11 cellular contexts compared by ENCODE assay signal in the genomic region with DNA sequence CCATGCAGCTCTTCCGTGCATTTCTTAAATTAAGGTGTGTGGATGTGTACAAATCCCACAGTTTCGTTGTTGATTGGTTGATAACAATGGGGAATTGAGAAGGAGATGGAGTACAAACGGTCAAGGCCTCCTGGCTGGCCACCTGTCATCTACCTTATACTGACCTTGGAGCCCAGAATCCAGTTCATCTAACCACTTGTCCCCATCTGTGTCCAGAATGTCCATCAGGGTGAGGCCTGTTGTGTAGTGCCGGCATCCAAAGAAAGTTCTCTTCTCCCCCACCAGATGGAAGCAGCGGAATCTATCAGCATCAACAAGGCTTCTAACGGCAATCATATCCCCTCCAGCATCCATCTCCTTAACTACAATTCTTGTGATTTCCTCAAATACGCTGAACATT. TPM values are rescaled to one million over a fixed set of nuclear protein-coding genes. Genes with fewer than 3 reads are reported as not detected.
DNase-seq lines count a peak whose midpoint lies in the region; ATAC-seq, FAIRE-seq and TF ChIP-seq lines count a peak whose summit lies in the region.
"Had no signal": no experiment of that assay in that cellular context is flagged by ENCODE, and none has a peak within 500 bp of the region (broad histone marks: within the 10 kb centered on the region; RNA-seq: fewer than 3 reads in every experiment).

No MANE protein-coding gene starts in this region.

- H3K9me3 ChIP-seq in GM12878 (replicated peaks; ENCODE audit: control insufficient read depth, insufficient read depth, low read length), result no peaks in the 10 kb centered on the region; the same call in 2 of the 3 replicates
- H3K9me3 ChIP-seq in liver (ENCODE audit: control insufficient read depth in 4 of 4, low read length in 3 of 4), result no peaks in the 10 kb centered on the region
- no peaks in the 10 kb centered on the region for H3K9me3 ChIP-seq in tibial nerve
- H3K9me3 ChIP-seq: MG63 had no signal

- in situ Hi-C loops in GM12878 (cut with MboI), result no loop called here

- H3K9ac ChIP-seq in GM12878 (ENCODE audit: control insufficient read depth, insufficient read depth, low read length) (no peak overlapping the region), liver (ENCODE audit: low read depth in 1 of 2, low read length in 2 of 2) (no peak overlapping the region)

- H3K27ac ChIP-seq in GM12878 (ENCODE audit: control insufficient read depth, insufficient read depth) (no peak overlapping the region), liver (ENCODE audit: low read depth in 1 of 2, low read length in 2 of 2) (peak overlapping the region; percentile 44 to 56), caudate nucleus (ENCODE audit: low read depth, low read length) (no peak overlapping the region), tibial nerve (no peak overlapping the region)

- no peaks in the 10 kb centered on the region for H4K20me1 ChIP-seq in GM12878 (ENCODE audit: control insufficient read depth, insufficient read depth)

- no peak for TF ChIP-seq POLR2A in GM12878 (IDR thresholded peaks at IDR 0.05; ENCODE audit: low read depth, low read length)
- TF ChIP-seq POLR2A in tibial nerve (IDR thresholded peaks at IDR 0.05), result no peak

- TF ChIP-seq RAD21 in GM12878 (IDR thresholded peaks at IDR 0.05; ENCODE audit: insufficient read depth, low read depth, low read length) (no peak), liver (IDR thresholded peaks at IDR 0.05) (peak; percentile 27 to 31)

- WGBS in GM12878 (ENCODE audit: insufficient coverage, insufficient replicate concordance, low lambda C conversion rate, missing lambda C conversion rate), result 88% methylated on average over 7 of the region's 7 CpGs
- 78% methylated on average over 7 of the region's 7 CpGs for WGBS in liver
- WGBS in tibial nerve, 2 donors, result 82 to 87% methylated on average over 7 of the region's 7 CpGs

- no peak for FAIRE-seq in GM12878 (lab: Jason Lieb, UNC)
- FAIRE-seq: D721Med had no signal

- CTCF ChIA-PET in GM12878 (lab: Yijun Ruan, JAX), result interaction anchor here (0.8 to 2.5 kb wide), 3 partner anchors 9 to 45 kb away, joined by 3 to 25 read pairs (median 5); no protein-coding TSS in a partner anchor

- no peak for ATAC-seq in GM12878

- no peak overlapping the region for H2AFZ ChIP-seq in GM12878 (ENCODE audit: control insufficient read depth, low read depth, low read length)

- no TSS peak for BruUV-seq in GM12878 (replicated peaks; lab: Mats Ljungman, UMichigan)

- peaks cover 2% of the 10 kb centered on the region for H3K79me2 ChIP-seq in GM12878 (ENCODE audit: control insufficient read depth, insufficient read depth, low read length)

- H3K36me3 ChIP-seq in H7 (replicated peaks; ENCODE audit: control insufficient read depth, insufficient read depth, low read length), result peaks cover 5% of the 10 kb centered on the region
- H3K36me3 ChIP-seq in GM12878 (ENCODE audit: control insufficient read depth in 2 of 2, insufficient read depth in 2 of 2, low read length in 1 of 2), result peaks cover 3 to 8% of the 10 kb centered on the region in 2 experiments; a peak in 2 of 4 replicates
- peaks cover 0 to 5% (median 2%) of the 10 kb centered on the region in 4 donors for H3K36me3 ChIP-seq in liver (ENCODE audit: control insufficient read depth in 4 of 4, insufficient read depth in 3 of 4, low read depth in 1 of 4, low read length in 3 of 4)
- H3K36me3 ChIP-seq in tibial nerve, result peaks cover 0 to 51% (median 5%) of the 10 kb centered on the region in 3 donors

- RAD21 ChIA-PET in GM12878 (lab: Charles Lee; ENCODE audit: unreplicated experiment), result interaction anchor here (2.0 to 2.4 kb wide), 3 partner anchors 10 to 44 kb away, joined by 9 to 17 read pairs (median 16); a partner anchor contains a TSS

- peaks cover 33% of the 10 kb centered on the region for H3K4me1 ChIP-seq in GM12878 (ENCODE audit: control insufficient read depth, insufficient read depth, low read length)
- H3K4me1 ChIP-seq in liver (ENCODE audit: control insufficient read depth in 4 of 4, insufficient read depth in 4 of 4, low read length in 3 of 4), result peaks cover 13 to 60% (median 38%) of the 10 kb centered on the region in 4 donors
- H3K4me1 ChIP-seq in tibial nerve, result peaks cover 0 to 5% (median 0%) of the 10 kb centered on the region in 4 donors

- DNase-seq in AG08395 (ENCODE audit: low spot score) (peak; percentile 22), H7 (peak; percentile 64), GM12878 (ENCODE audit: low read depth, low spot score) (no peak), GOT3 (lab: John Stamatoyannopoulos, UW) (no peak), caudate nucleus (lab: John Stamatoyannopoulos, UW) (no peak), tibial nerve (ENCODE audit: low spot score in 2 of 2) (no peak)
- no peak for DNase-seq in stimulated activated CD4-positive, alpha-beta T cell treated with anti-CD3 and anti-CD28 coated beads, Interleukin-2, amount 100 ng/mL, for 24 hours
- DNase-seq: MG63 had no signal

- TF ChIP-seq CTCF in GM12878 (IDR thresholded peaks at IDR 0.05 in 2 of 3, conservative IDR thresholded peaks at IDR 0.05 in 1 of 3; ENCODE audit: control insufficient read depth in 2 of 3, extremely low read depth in 1 of 3, insufficient read depth in 1 of 3, low read depth in 3 of 3, low read length in 3 of 3) (no peak), liver (IDR thresholded peaks at IDR 0.05; ENCODE audit: low read depth, low read length, missing input control) (no peak), tibial nerve (IDR thresholded peaks at IDR 0.05) (no peak)

- TF ChIP-seq EP300 in GM12878 (IDR thresholded peaks at IDR 0.05; ENCODE audit: borderline replicate concordance in 1 of 2, control insufficient read depth in 1 of 2, low read depth in 2 of 2, low read length in 2 of 2), result no peak
- no peak for TF ChIP-seq EP300 in tibial nerve (IDR thresholded peaks at IDR 0.05)

- POLR2A ChIA-PET in GM12878 (lab: Charles Lee), result interaction anchor here (1.4 to 2.0 kb wide), 3 partner anchors 10 to 21 kb away, joined by 4 to 21 read pairs (median 11); no protein-coding TSS in a partner anchor

- intact Hi-C loops in GM12878 (cut with micrococcal nuclease; ENCODE audit: unreplicated experiment), result no loop called here

- H3K4me3 ChIP-seq in H7 (ENCODE audit: insufficient read depth, low read depth, low read length) (no peak overlapping the region), GM12878 (no peak overlapping the region), liver (ENCODE audit: low read depth in 1 of 3, low read length in 3 of 3) (no peak overlapping the region), tibial nerve (no peak overlapping the region)
- H3K4me3 ChIP-seq: MG63 had no signal

- H3K27me3 ChIP-seq in H7 (ENCODE audit: control insufficient read depth, insufficient read depth, low read length) (no peaks in the 10 kb centered on the region), GM12878 (replicated peaks in 1 of 2; ENCODE audit: control insufficient read depth in 2 of 2, insufficient read depth in 2 of 2, low read length in 1 of 2) (no peaks in the 10 kb centered on the region), liver (ENCODE audit: control insufficient read depth in 4 of 4, insufficient read depth in 4 of 4, low read length in 3 of 4) (no peaks in the 10 kb centered on the region), tibial nerve (no peaks in the 10 kb centered on the region)
- H3K27me3 ChIP-seq: MG63 had no signal

- SMC1A ChIA-PET in GM12878 (lab: Charles Lee; ENCODE audit: uncharacterized antibody, unreplicated experiment), result interaction anchor here (0.9 to 4.4 kb wide), 4 partner anchors 14 to 44 kb away, joined by 3 to 40 read pairs (median 20); no protein-coding TSS in a partner anchor

- peak overlapping the region; percentile 2; the same call in 1 of the 2 replicates for H3K4me2 ChIP-seq in GM12878 (ENCODE audit: control insufficient read depth, insufficient read depth)

RNA-seq across cellular contexts. Expression of a gene that starts 1.5 kb away (rescaled TPM):
- 3.3 and 6.0 TPM in 2 replicates for total RNA-seq in H7 (2014; rRNA removed; shearing (Covaris generic))
- total RNA-seq in GM12878 (2013; cell fraction: nucleolus; rRNA removed), result 87.9 and 98.3 TPM in 2 replicates
- total RNA-seq in GM12878 (2014; rRNA removed), result 3.2 and 3.6 TPM in 2 replicates
- 6.0 and 6.7 TPM in 2 replicates for total RNA-seq in GM12878 (2014; rRNA removed; fragmentation: Illumina TruSeq; extraction: Trizol)
- total RNA-seq in GM12878 (2021), result 5.7 and 6.3 TPM in 2 replicates
- polyA plus RNA-seq in GM12878 (2011; ENCODE audit: low read depth), result 10.7 TPM
- polyA plus RNA-seq in GM12878 (2011; rRNA removed), result 13.0 and 13.1 TPM in 2 replicates
- polyA plus RNA-seq in GM12878 (2011; cell fraction: cytosol; rRNA removed), result 4.3 and 4.9 TPM in 2 replicates
- polyA plus RNA-seq in GM12878 (2011; cell fraction: nucleus; rRNA removed), result 53.1 and 61.3 TPM in 2 replicates
- 13.3 and 16.4 TPM in 2 replicates for polyA plus RNA-seq in GM12878 (2012)
- polyA plus RNA-seq in GM12878 (2014; fragmentation: Illumina TruSeq; extraction: Trizol), result 7.2 and 11.7 TPM in 2 replicates
- 1 to 10 TPM in 1 of 2 experiments, under 1 TPM in 1; 0.84 to 2.2 TPM for polyA plus RNA-seq in GM12878 (2014; fragmentation: Nextera tagmentation; extraction: Ambion mirVana)
- polyA plus RNA-seq in GM12878 (2014; rRNA removed), result 7.3 and 7.4 TPM in 2 replicates
- polyA plus RNA-seq in GM12878 (2016; fragmentation: Nextera tagmentation; extraction: Ambion mirVana), result 1 to 10 TPM; 1.9 to 2.3 TPM
- 9.1 and 9.3 TPM in 2 replicates for polyA minus RNA-seq in GM12878 (2011; rRNA and poly(A)+ RNA removed)
- 1.5 and 1.6 TPM in 2 replicates for polyA minus RNA-seq in GM12878 (2011; cell fraction: cytosol; rRNA and poly(A)+ RNA removed)
- polyA minus RNA-seq in GM12878 (2011; cell fraction: nucleus; rRNA and poly(A)+ RNA removed), result 9.9 and 12.6 TPM in 2 replicates
- total RNA-seq in liver, result 10 to 100 TPM; 10.3 to 35.1 TPM
- 1 to 10 TPM; 4.2 to 7.9 TPM for polyA plus RNA-seq in liver
- 10 to 100 TPM in 3 of 4 donors, 1 to 10 TPM in 1; 8.1 to 21.2 (median 16.8) TPM for total RNA-seq in tibial nerve

RNA-seq across cellular contexts. Expression of a gene that starts 10.5 kb away (rescaled TPM):
- 33.3 and 39.7 TPM in 2 replicates for total RNA-seq in H7 (2014; rRNA removed; shearing (Covaris generic))
- 129 and 143 TPM in 2 replicates for total RNA-seq in GM12878 (2013; cell fraction: nucleolus; rRNA removed)
- total RNA-seq in GM12878 (2014; rRNA removed) (51.5 and 53.3 TPM in 2 replicates), GM12878 (2014; rRNA removed; fragmentation: Illumina TruSeq; extraction: Trizol) (48.5 and 58.0 TPM in 2 replicates), GM12878 (2021) (49.4 and 56.0 TPM in 2 replicates), liver (100 to 1,000 TPM; 138 to 141 TPM), tibial nerve (10 to 100 TPM; 45.7 to 88.2 (median 72.3) TPM)
- 59.3 TPM for polyA plus RNA-seq in GM12878 (2011; ENCODE audit: low read depth)
- polyA plus RNA-seq in GM12878 (2011; rRNA removed) (62.0 and 98.1 TPM in 2 replicates), GM12878 (2014; fragmentation: Illumina TruSeq; extraction: Trizol) (45.5 and 51.3 TPM in 2 replicates), GM12878 (2014; fragmentation: Nextera tagmentation; extraction: Ambion mirVana) (10 to 100 TPM in 1 of 2 experiments, 1 to 10 TPM in 1; 8.8 to 21.1 TPM), GM12878 (2014; rRNA removed) (50.3 and 53.0 TPM in 2 replicates), GM12878 (2016; fragmentation: Nextera tagmentation; extraction: Ambion mirVana) (10 to 100 TPM in 1 of 2 experiments, 1 to 10 TPM in 1; 9.6 to 12.5 TPM), liver (100 to 1,000 TPM in 1 of 2 donors, 10 to 100 TPM in 1; 71.0 to 112 TPM)
- 109 and 152 TPM in 2 replicates for polyA plus RNA-seq in GM12878 (2011; cell fraction: cytosol; rRNA removed)
- polyA plus RNA-seq in GM12878 (2011; cell fraction: nucleus; rRNA removed), result 86.2 and 97.3 TPM in 2 replicates
- 75.2 and 80.5 TPM in 2 replicates for polyA plus RNA-seq in GM12878 (2012)
- 87.0 and 104 TPM in 2 replicates for polyA minus RNA-seq in GM12878 (2011; rRNA and poly(A)+ RNA removed)
- polyA minus RNA-seq in GM12878 (2011; cell fraction: cytosol; rRNA and poly(A)+ RNA removed), result 19.1 and 31.7 TPM in 2 replicates
- 29.6 and 32.8 TPM in 2 replicates for polyA minus RNA-seq in GM12878 (2011; cell fraction: nucleus; rRNA and poly(A)+ RNA removed)

RNA-seq across cellular contexts. Expression of a gene that starts 10.6 kb away (rescaled TPM):
- not detected in 2 replicates for total RNA-seq in H7 (2014; rRNA removed; shearing (Covaris generic))
- total RNA-seq in GM12878 (2013; cell fraction: nucleolus; rRNA removed), result not detected in 2 replicates
- total RNA-seq in GM12878 (2014; rRNA removed) (not detected in 2 replicates), GM12878 (2014; rRNA removed; fragmentation: Illumina TruSeq; extraction: Trizol) (not detected in 2 replicates), GM12878 (2021) (not detected in 2 replicates), liver (under 1 TPM in 1 of 2 donors, not detected in 1; 0.17 TPM), tibial nerve (not detected)
- polyA plus RNA-seq in GM12878 (2011; ENCODE audit: low read depth), result not detected
- polyA plus RNA-seq in GM12878 (2011; rRNA removed) (not detected in 2 replicates), GM12878 (2014; fragmentation: Illumina TruSeq; extraction: Trizol) (not detected in 2 replicates), GM12878 (2014; fragmentation: Nextera tagmentation; extraction: Ambion mirVana) (not detected), GM12878 (2014; rRNA removed) (0.13 TPM in 1 of 2 replicates, not detected in the other), GM12878 (2016; fragmentation: Nextera tagmentation; extraction: Ambion mirVana) (not detected), liver (under 1 TPM; 0.08 to 0.24 TPM)
- 0.12 TPM in 1 of 2 replicates, not detected in the other for polyA plus RNA-seq in GM12878 (2011; cell fraction: cytosol; rRNA removed)
- not detected in 2 replicates for polyA plus RNA-seq in GM12878 (2011; cell fraction: nucleus; rRNA removed)
- polyA plus RNA-seq in GM12878 (2012), result not detected in 2 replicates
- polyA minus RNA-seq in GM12878 (2011; rRNA and poly(A)+ RNA removed), result not detected in 2 replicates
- polyA minus RNA-seq in GM12878 (2011; cell fraction: cytosol; rRNA and poly(A)+ RNA removed), result not detected in 2 replicates
- polyA minus RNA-seq in GM12878 (2011; cell fraction: nucleus; rRNA and poly(A)+ RNA removed), result not detected in 2 replicates
- total RNA-seq: activated CD8-positive, alpha-beta memory T cell treated with anti-CD3 and anti-CD28 coated beads for 36 hours had no signal

RNA-seq across cellular contexts. Expression of a gene that starts 45.9 kb away (rescaled TPM):
- not detected in 2 replicates for total RNA-seq in H7 (2014; rRNA removed; shearing (Covaris generic))
- not detected in 2 replicates for total RNA-seq in GM12878 (2013; cell fraction: nucleolus; rRNA removed)
- total RNA-seq in GM12878 (2014; rRNA removed), result not detected in 2 replicates
- total RNA-seq in GM12878 (2014; rRNA removed; fragmentation: Illumina TruSeq; extraction: Trizol), result not detected in 2 replicates
- not detected in 2 replicates for total RNA-seq in GM12878 (2021)
- not detected for polyA plus RNA-seq in GM12878 (2011; ENCODE audit: low read depth)
- 0.11 and 0.33 TPM in 2 replicates for polyA plus RNA-seq in GM12878 (2011; rRNA removed)
- 0.16 and 0.22 TPM in 2 replicates for polyA plus RNA-seq in GM12878 (2011; cell fraction: cytosol; rRNA removed)
- 0.09 and 0.13 TPM in 2 replicates for polyA plus RNA-seq in GM12878 (2011; cell fraction: nucleus; rRNA removed)
- polyA plus RNA-seq in GM12878 (2012), result 0.07 TPM in 1 of 2 replicates, not detected in the other
- not detected in 2 replicates for polyA plus RNA-seq in GM12878 (2014; fragmentation: Illumina TruSeq; extraction: Trizol)
- under 1 TPM in 1 of 2 experiments, not detected in 1; 0.04 TPM for polyA plus RNA-seq in GM12878 (2014; fragmentation: Nextera tagmentation; extraction: Ambion mirVana)
- polyA plus RNA-seq in GM12878 (2014; rRNA removed), result not detected in 2 replicates
- polyA plus RNA-seq in GM12878 (2016; fragmentation: Nextera tagmentation; extraction: Ambion mirVana), result not detected
- 0.46 TPM in 1 of 2 replicates, not detected in the other for polyA minus RNA-seq in GM12878 (2011; rRNA and poly(A)+ RNA removed)
- polyA minus RNA-seq in GM12878 (2011; cell fraction: cytosol; rRNA and poly(A)+ RNA removed), result not detected in 2 replicates
- not detected in 2 replicates for polyA minus RNA-seq in GM12878 (2011; cell fraction: nucleus; rRNA and poly(A)+ RNA removed)
- under 1 TPM; 0.08 to 0.23 TPM for total RNA-seq in liver
- under 1 TPM; 0.06 to 0.18 TPM for polyA plus RNA-seq in liver
- under 1 TPM in 1 of 4 donors, not detected in 3; 0.20 TPM for total RNA-seq in tibial nerve

RNA-seq across cellular contexts. Expression of a gene that starts 48.9 kb away (rescaled TPM):
- not detected in 2 replicates for total RNA-seq in H7 (2014; rRNA removed; shearing (Covaris generic))
- 0.50 and 0.56 TPM in 2 replicates for total RNA-seq in GM12878 (2013; cell fraction: nucleolus; rRNA removed)
- total RNA-seq in GM12878 (2014; rRNA removed) (0.34 and 0.49 TPM in 2 replicates), GM12878 (2014; rRNA removed; fragmentation: Illumina TruSeq; extraction: Trizol) (0.45 and 0.46 TPM in 2 replicates), GM12878 (2021) (0.67 and 0.77 TPM in 2 replicates), liver (not detected), tibial nerve (not detected)
- polyA plus RNA-seq in GM12878 (2011; ENCODE audit: low read depth), result 0.31 TPM
- polyA plus RNA-seq in GM12878 (2011; rRNA removed) (0.39 and 0.73 TPM in 2 replicates), GM12878 (2014; fragmentation: Illumina TruSeq; extraction: Trizol) (0.66 and 1.0 TPM in 2 replicates), GM12878 (2014; fragmentation: Nextera tagmentation; extraction: Ambion mirVana) (1 to 10 TPM in 1 of 2 experiments, under 1 TPM in 1; 0.62 to 1.0 TPM), GM12878 (2014; rRNA removed) (0.33 and 0.36 TPM in 2 replicates), GM12878 (2016; fragmentation: Nextera tagmentation; extraction: Ambion mirVana) (under 1 TPM; 0.53 to 0.98 TPM), liver (not detected)
- 0.12 and 0.15 TPM in 2 replicates for polyA plus RNA-seq in GM12878 (2011; cell fraction: cytosol; rRNA removed)
- polyA plus RNA-seq in GM12878 (2011; cell fraction: nucleus; rRNA removed), result 0.42 and 0.82 TPM in 2 replicates
- 0.56 and 0.64 TPM in 2 replicates for polyA plus RNA-seq in GM12878 (2012)
- 0.36 and 0.51 TPM in 2 replicates for polyA minus RNA-seq in GM12878 (2011; rRNA and poly(A)+ RNA removed)
- polyA minus RNA-seq in GM12878 (2011; cell fraction: cytosol; rRNA and poly(A)+ RNA removed), result 0.42 TPM in 1 of 2 replicates, not detected in the other
- 0.29 TPM in 1 of 2 replicates, not detected in the other for polyA minus RNA-seq in GM12878 (2011; cell fraction: nucleus; rRNA and poly(A)+ RNA removed)

Comparison
In these comparisons a context has a peak if more than half of its experiments do, and no peak if none do; other contexts are left out.
1. DNase-seq: peak in AG08395 (single experiment) and H7 (single experiment); none in GM12878 (single experiment), stimulated activated CD4-positive, alpha-beta T cell treated with anti-CD3 and anti-CD28 coated beads, Interleukin-2, amount 100 ng/mL, for 24 hours (0 of 2), GOT3 (single experiment), caudate nucleus (0 of 61) and tibial nerve (0 of 2).
2. H3K27ac ChIP-seq: peak in liver (2 of 2); none in GM12878 (single experiment), caudate nucleus (single experiment) and tibial nerve (0 of 4).